ENCODE assay signal across 15 cellular contexts in genomic region chr18:58234359-58234741, GRCh38.
A peak's percentile ranks its signal among the peaks of the same experiment; 100 is the strongest.
DNase-seq lines count a peak whose midpoint lies in the region; ATAC-seq and TF ChIP-seq lines count a peak whose summit lies in the region.
"Had no signal": no experiment of that assay in that cellular context is flagged by ENCODE, and none has a peak within 500 bp of the region (broad histone marks: within the 10 kb centered on the region; RNA-seq: fewer than 3 reads in every experiment).

No MANE protein-coding gene starts in this region.

- H3K36me3 ChIP-seq in breast epithelium (no peaks in the 10 kb centered on the region), mucosa of rectum (ENCODE audit: control insufficient read depth in 2 of 2, insufficient read depth in 2 of 2, low read length in 2 of 2) (no peaks in the 10 kb centered on the region), upper lobe of left lung (no peaks in the 10 kb centered on the region), gastrocnemius medialis (no peaks in the 10 kb centered on the region)

- no peak for TF ChIP-seq EP300 in upper lobe of left lung (IDR thresholded peaks at IDR 0.05)

- no peaks in the 10 kb centered on the region for H3K9me3 Mint-ChIP-seq in MCF 10A (ENCODE audit: unreplicated experiment)
- H3K9me3 Mint-ChIP-seq in dendritic cell treated with granulocyte-macrophage colony-stimulating factor and Interleukin-4, amounts not matched to agents 40 ng/mL and 50 ng/mL, for 4 days = no peaks in the 10 kb centered on the region
- H3K9me3 Mint-ChIP-seq: CD4-positive, alpha-beta T cell had no signal

- intact Hi-C loops in breast epithelium (cut with DNase I; ENCODE audit: low total_unique reads) (no loop called here), MCF 10A (cut with micrococcal nuclease) (no loop called here), gastrocnemius medialis (cut with DNase I; ENCODE audit: low total_unique reads) (no loop called here)
- intact Hi-C loops in dendritic cell treated with granulocyte-macrophage colony-stimulating factor and Interleukin-4, amounts not matched to agents 40 ng/mL and 50 ng/mL, for 4 days (cut with micrococcal nuclease) = loop anchor here (5.0 kb wide), 2 partner anchors 37 to 52 kb away; no protein-coding TSS in a partner anchor

- H3K27ac Mint-ChIP-seq in MCF 10A (ENCODE audit: low read depth, unreplicated experiment) = no peak overlapping the region
- peak overlapping the region; percentile 37 for H3K27ac Mint-ChIP-seq in dendritic cell treated with granulocyte-macrophage colony-stimulating factor and Interleukin-4, amounts not matched to agents 40 ng/mL and 50 ng/mL, for 4 days
- H3K27ac Mint-ChIP-seq: CD4-positive, alpha-beta T cell had no signal

- ATAC-seq in upper lobe of left lung (ENCODE audit: low FRiP score in 2 of 2) (no peak), GM19463 (IDR thresholded peaks at IDR 0.05; ENCODE audit: unreplicated experiment) (no peak), gastrocnemius medialis (no peak)

- no peak for TF ChIP-seq POLR2A in breast epithelium (IDR thresholded peaks at IDR 0.05)
- TF ChIP-seq POLR2A in upper lobe of left lung (IDR thresholded peaks at IDR 0.05) = no peak
- no peak for TF ChIP-seq POLR2A in gastrocnemius medialis (IDR thresholded peaks at IDR 0.05)

- no peak for DNase-seq in breast epithelium (ENCODE audit: low spot score in 2 of 2)
- DNase-seq in MCF 10A (ENCODE audit: unreplicated experiment) = no peak
- DNase-seq in upper lobe of left lung = no peak
- DNase-seq in effector CD4-positive, alpha-beta T cell = no peak
- no peak for DNase-seq in gastrocnemius medialis
- DNase-seq: CD4-positive, alpha-beta T cell; DMS 273 treated with DMSO at 0.1 percent for 48 hours; Kasumi-1; NCI-H1930; NCI-H2171; NCI-H774; SHP77 treated with DMSO at 0.1 percent for 48 hours had no signal

- in situ Hi-C loops in gastrocnemius medialis (cut with MboI; ENCODE audit: low sequenced_read_pairs in 4 of 4) = no loop called here

- no peaks in the 10 kb centered on the region for H3K27me3 Mint-ChIP-seq in MCF 10A (ENCODE audit: insufficient read depth, unreplicated experiment)
- peaks cover 4% of the 10 kb centered on the region for H3K27me3 Mint-ChIP-seq in dendritic cell treated with granulocyte-macrophage colony-stimulating factor and Interleukin-4, amounts not matched to agents 40 ng/mL and 50 ng/mL, for 4 days
- H3K27me3 Mint-ChIP-seq: CD4-positive, alpha-beta T cell had no signal

- no TSS peak for BruUV-seq in MCF 10A (replicated peaks; lab: Mats Ljungman, UMichigan)

- H3K27me3 ChIP-seq in breast epithelium (no peaks in the 10 kb centered on the region), mucosa of rectum (ENCODE audit: control insufficient read depth in 2 of 2, insufficient read depth in 2 of 2, low read length in 2 of 2) (no peaks in the 10 kb centered on the region), upper lobe of left lung (no peaks in the 10 kb centered on the region), gastrocnemius medialis (no peaks in the 10 kb centered on the region)

- H3K27ac ChIP-seq in breast epithelium (peak overlapping the region; percentile 75 to 79), mucosa of rectum (ENCODE audit: low read depth in 2 of 2, low read length in 2 of 2) (peak overlapping the region; percentile 54 to 69), upper lobe of left lung (peak overlapping the region; percentile 68 to 82 (median 79)), gastrocnemius medialis (no peak overlapping the region)

- WGBS in upper lobe of left lung, 2 donors = 72 to 88% methylated on average over 2 of the region's 2 CpGs

- no peak overlapping the region for H3K4me3 ChIP-seq in breast epithelium
- no peak overlapping the region for H3K4me3 ChIP-seq in mucosa of rectum (ENCODE audit: low read length in 2 of 2)
- no peak overlapping the region for H3K4me3 ChIP-seq in upper lobe of left lung
- no peak overlapping the region for H3K4me3 ChIP-seq in gastrocnemius medialis

- peaks cover 23% of the 10 kb centered on the region for H3K4me1 Mint-ChIP-seq in MCF 10A (ENCODE audit: insufficient read depth, unreplicated experiment)
- H3K4me1 Mint-ChIP-seq in dendritic cell treated with granulocyte-macrophage colony-stimulating factor and Interleukin-4, amounts not matched to agents 40 ng/mL and 50 ng/mL, for 4 days (ENCODE audit: low read depth) = peaks cover 28% of the 10 kb centered on the region

- H3K9ac ChIP-seq in mucosa of rectum (ENCODE audit: low read depth in 1 of 2, low read length in 2 of 2) = peak overlapping the region in 1 of 2 donors; percentile 40

- H3K4me1 ChIP-seq in breast epithelium = no peaks in the 10 kb centered on the region
- H3K4me1 ChIP-seq in mucosa of rectum (ENCODE audit: control insufficient read depth in 2 of 2, insufficient read depth in 2 of 2, low read length in 2 of 2) = peaks cover 18 to 50% of the 10 kb centered on the region in 2 donors
- H3K4me1 ChIP-seq in upper lobe of left lung = peaks cover 11 to 40% (median 24%) of the 10 kb centered on the region in 4 donors
- no peaks in the 10 kb centered on the region for H3K4me1 ChIP-seq in gastrocnemius medialis

- TF ChIP-seq CTCF in breast epithelium (IDR thresholded peaks at IDR 0.05) (no peak), MCF 10A (IDR thresholded peaks at IDR 0.05; ENCODE audit: unreplicated experiment) (no peak), upper lobe of left lung (IDR thresholded peaks at IDR 0.05) (no peak), gastrocnemius medialis (IDR thresholded peaks at IDR 0.05 in 4 of 5, conservative IDR thresholded peaks at IDR 0.05 in 1 of 5) (no peak)

- no peak overlapping the region for H3K4me3 Mint-ChIP-seq in MCF 10A (ENCODE audit: unreplicated experiment)
- no peak overlapping the region for H3K4me3 Mint-ChIP-seq in dendritic cell treated with granulocyte-macrophage colony-stimulating factor and Interleukin-4, amounts not matched to agents 40 ng/mL and 50 ng/mL, for 4 days
- H3K4me3 Mint-ChIP-seq: CD4-positive, alpha-beta T cell had no signal

- CTCF ChIA-PET in MCF 10A (lab: Yijun Ruan, JAX) = interaction anchor here (1.0 to 1.1 kb wide), 2 partner anchors 53 to 87 kb away, joined by 3 read pairs; no protein-coding TSS in a partner anchor

- POLR2A ChIA-PET in MCF 10A (lab: Yijun Ruan, JAX) = interaction anchor here (0.6 to 1.5 kb wide), 8 partner anchors 9 to 462 kb away, joined by 3 to 5 read pairs (median 3); no protein-coding TSS in a partner anchor

- peaks cover 12% of the 10 kb centered on the region for H3K36me3 Mint-ChIP-seq in MCF 10A (ENCODE audit: insufficient read depth, unreplicated experiment)
- H3K36me3 Mint-ChIP-seq in dendritic cell treated with granulocyte-macrophage colony-stimulating factor and Interleukin-4, amounts not matched to agents 40 ng/mL and 50 ng/mL, for 4 days (ENCODE audit: low read depth) = no peaks in the 10 kb centered on the region

- no peaks in the 10 kb centered on the region for H3K9me3 ChIP-seq in breast epithelium
- H3K9me3 ChIP-seq in mucosa of rectum (ENCODE audit: control insufficient read depth in 2 of 2, low read length in 2 of 2) = no peaks in the 10 kb centered on the region
- no peaks in the 10 kb centered on the region for H3K9me3 ChIP-seq in upper lobe of left lung
- H3K9me3 ChIP-seq in gastrocnemius medialis = peaks cover 0 to 5% (median 0%) of the 10 kb centered on the region in 3 donors

Comparison
In these comparisons a context has a peak if more than half of its experiments do, and no peak if none do; other contexts are left out.
1. H3K27ac ChIP-seq: peak in breast epithelium (2 of 2), mucosa of rectum (2 of 2) and upper lobe of left lung (4 of 4); none in gastrocnemius medialis (0 of 4).